8 cellular contexts compared by ENCODE assay signal in the genomic region with DNA sequence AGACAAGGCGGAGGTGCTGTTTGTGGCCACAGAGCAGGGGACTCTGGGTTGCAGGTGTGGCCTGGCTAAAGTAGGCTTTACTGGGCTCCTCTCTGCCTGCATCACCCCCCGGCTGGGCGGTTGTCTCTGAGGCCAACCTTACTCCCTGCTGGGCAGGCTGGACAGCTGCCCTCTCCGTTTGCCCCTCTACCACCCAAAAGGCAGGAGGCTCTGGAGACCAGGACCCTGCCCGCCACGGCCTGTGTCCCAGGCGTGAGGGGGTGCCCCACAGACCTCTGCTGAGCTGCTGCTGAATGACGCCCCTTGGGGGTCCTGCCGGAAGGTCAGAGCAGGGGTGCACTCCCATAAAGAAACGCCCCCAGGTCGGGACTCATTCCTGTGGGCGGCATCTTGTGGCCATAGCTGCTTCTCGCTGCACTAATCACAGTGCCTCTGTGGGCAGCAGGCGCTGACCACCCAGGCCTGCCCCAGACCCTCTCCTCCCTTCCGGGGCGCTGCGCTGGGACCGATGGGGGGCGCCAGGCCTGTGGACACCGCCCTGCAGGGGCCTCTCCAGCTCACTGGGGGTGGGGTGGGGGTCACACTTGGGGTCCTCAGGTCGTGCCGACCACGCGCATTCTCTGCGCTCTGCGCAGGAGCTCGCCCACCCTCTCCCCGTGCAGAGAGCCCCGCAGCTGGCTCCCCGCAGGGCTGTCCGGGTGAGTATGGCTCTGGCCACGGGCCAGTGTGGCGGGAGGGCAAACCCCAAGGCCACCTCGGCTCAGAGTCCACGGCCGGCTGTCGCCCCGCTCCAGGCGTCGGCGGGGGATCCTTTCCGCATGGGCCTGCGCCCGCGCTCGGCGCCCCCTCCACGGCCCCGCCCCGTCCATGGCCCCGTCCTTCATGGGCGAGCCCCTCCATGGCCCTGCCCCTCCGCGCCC. TPM values are rescaled to one million over a fixed set of nuclear protein-coding genes. Genes with fewer than 3 reads are reported as not detected.
A peak's percentile ranks its signal among the peaks of the same experiment; 100 is the strongest.
DNase-seq lines count a peak whose midpoint lies in the region; FAIRE-seq and TF ChIP-seq lines count a peak whose summit lies in the region.

No MANE protein-coding gene starts in this region.

- no peaks in the 10 kb centered on the region for H3K9me3 Mint-ChIP-seq in neural progenitor cell

- peak; percentile 63 for DNase-seq in H54 (ENCODE audit: insufficient read length, low spot score)
- peak; percentile 29 for DNase-seq in NCI-H226
- peak; percentile 59 for DNase-seq in neural progenitor cell (ENCODE audit: low spot score)
- no peak for DNase-seq in NOMO-1 (lab: John Stamatoyannopoulos, UW; ENCODE audit: unreplicated experiment in 2 of 2)
- DNase-seq in SIG-M5 treated with dmso at 0.1 percent for 504 hours (lab: John Stamatoyannopoulos, UW; ENCODE audit: unreplicated experiment) = no peak
- no peak for DNase-seq in posterior vena cava (ENCODE audit: low spot score)

- no peak overlapping the region for H3K27ac Mint-ChIP-seq in neural progenitor cell

- peaks cover 12% of the 10 kb centered on the region for H3F3A ChIP-seq in neural progenitor cell (ENCODE audit: low read depth)

- H3K4me1 ChIP-seq in endocrine pancreas (ENCODE audit: control insufficient read depth, insufficient read depth, low read length) (peaks cover 10% of the 10 kb centered on the region), neural progenitor cell (peaks cover 16% of the 10 kb centered on the region)

- no peaks in the 10 kb centered on the region for H3K36me3 Mint-ChIP-seq in neural progenitor cell

- H2AFZ ChIP-seq in neural progenitor cell (replicated peaks) = peak overlapping the region; percentile 100

- peak overlapping the region; percentile 32 for H3K9ac ChIP-seq in endocrine pancreas (ENCODE audit: control insufficient read depth, insufficient read depth, low read length)
- no peak overlapping the region for H3K9ac ChIP-seq in neural progenitor cell

- H3K4me3 ChIP-seq in endocrine pancreas (ENCODE audit: control insufficient read depth, insufficient read depth, low read length) (no peak overlapping the region), neural progenitor cell (peak overlapping the region; percentile 73)

- H4K20me1 ChIP-seq in neural progenitor cell (ENCODE audit: low read depth) = peaks cover 29% of the 10 kb centered on the region

- intact Hi-C loops in posterior vena cava (cut with DNase I) = no loop called here

- peak overlapping the region; percentile 99 for H3K4me2 ChIP-seq in neural progenitor cell

- H3K9me3 ChIP-seq in endocrine pancreas (ENCODE audit: control insufficient read depth, low read length) = no peaks in the 10 kb centered on the region
- no peaks in the 10 kb centered on the region for H3K9me3 ChIP-seq in neural progenitor cell (ENCODE audit: low read depth)

- TF ChIP-seq CTCF in neural progenitor cell (IDR thresholded peaks at IDR 0.05) = peak; percentile 42

- H3K4me3 Mint-ChIP-seq in neural progenitor cell = peak overlapping the region; percentile 57

- H3K27ac ChIP-seq in neural progenitor cell = no peak overlapping the region

- peaks cover 15% of the 10 kb centered on the region for H3K4me1 Mint-ChIP-seq in neural progenitor cell

- FAIRE-seq in H54 (lab: Jason Lieb, UNC) = no peak

- H3K36me3 ChIP-seq in endocrine pancreas (ENCODE audit: control insufficient read depth, insufficient read depth, low read length) = no peaks in the 10 kb centered on the region
- H3K36me3 ChIP-seq in neural progenitor cell = no peaks in the 10 kb centered on the region

- no peaks in the 10 kb centered on the region for H3K27me3 ChIP-seq in endocrine pancreas (ENCODE audit: control insufficient read depth, insufficient read depth, low read length)
- no peaks in the 10 kb centered on the region for H3K27me3 ChIP-seq in neural progenitor cell

- TF ChIP-seq POLR2A in GM10847 (IDR thresholded peaks at IDR 0.05; ENCODE audit: extremely low read depth, insufficient read length) (peak; percentile 64), H54 (IDR thresholded peaks at IDR 0.05; ENCODE audit: low read depth, low read length) (peak; percentile 64)

- H3K27me3 Mint-ChIP-seq in neural progenitor cell (ENCODE audit: insufficient read depth, low read depth) = peaks cover 8% of the 10 kb centered on the region

- peaks cover 35% of the 10 kb centered on the region for H3K79me2 ChIP-seq in neural progenitor cell (ENCODE audit: low read depth)

RNA-seq across cellular contexts. Expression of gene HTT-AS, which starts 0.9 kb away (rescaled TPM):
- total RNA-seq in neural progenitor cell (ENCODE audit: low replicate concordance) = not detected in 2 replicates
- not detected for total RNA-seq in posterior vena cava

RNA-seq across cellular contexts. Expression of gene HTT, which starts 1.1 kb away (rescaled TPM):
- total RNA-seq in neural progenitor cell (ENCODE audit: low replicate concordance) (38.9 and 40.2 TPM in 2 replicates), posterior vena cava (10 to 100 TPM; 47.4 to 49.0 TPM)

Comparison
In these comparisons a context has a peak if more than half of its experiments do, and no peak if none do; other contexts are left out.
1. DNase-seq: peak in H54 (single experiment), NCI-H226 (single experiment) and neural progenitor cell (single experiment); none in NOMO-1 (0 of 2), SIG-M5 treated with dmso at 0.1 percent for 504 hours (single experiment) and posterior vena cava (single experiment).